In the genomic region with DNA sequence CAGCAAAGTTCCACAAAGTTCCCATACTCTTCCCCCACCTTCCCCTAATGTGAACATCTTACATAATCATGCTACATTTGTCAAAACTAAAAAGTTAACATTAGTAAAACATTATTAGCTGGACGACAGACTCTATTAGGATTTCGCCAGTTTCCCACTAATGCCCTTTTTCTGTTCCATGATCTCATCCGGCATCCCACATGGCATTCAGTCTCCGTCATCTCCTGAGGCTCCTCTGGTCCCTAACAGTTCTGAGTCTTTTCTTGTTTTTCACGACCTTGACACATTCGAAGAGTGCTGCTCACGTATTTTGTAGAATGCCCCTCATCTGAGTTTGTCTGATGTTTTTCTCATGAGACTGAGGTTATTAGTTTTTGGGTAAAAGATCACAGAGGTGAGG, we compare ENCODE assay signal across 19 cellular contexts. TPM values are rescaled to one million over a fixed set of nuclear protein-coding genes. Genes with fewer than 3 reads are reported as not detected.
DNase-seq lines count a peak whose midpoint lies in the region; ATAC-seq, FAIRE-seq and TF ChIP-seq lines count a peak whose summit lies in the region.
"Had no signal": no experiment of that assay in that cellular context is flagged by ENCODE, and none has a peak within 500 bp of the region (broad histone marks: within the 10 kb centered on the region; RNA-seq: fewer than 3 reads in every experiment).

No MANE protein-coding gene starts in this region.

- H3K4me1 ChIP-seq in BLaER1 (peaks cover 89% of the 10 kb centered on the region), astrocyte (ENCODE audit: insufficient read depth, low read length) (peaks cover 44% of the 10 kb centered on the region), mesenchymal stem cell (ENCODE audit: control insufficient read depth, insufficient read depth, low read depth, low read length) (peaks cover 30% of the 10 kb centered on the region), skeletal muscle satellite cell (ENCODE audit: control insufficient read depth, insufficient read depth, low read length) (peaks cover 83% of the 10 kb centered on the region)

- H3K79me1 ChIP-seq in mesenchymal stem cell (replicated peaks; ENCODE audit: low read length, poor library complexity, severe bottlenecking), result no peaks in the 10 kb centered on the region

- no peak for FAIRE-seq in astrocyte (lab: Jason Lieb, UNC)
- FAIRE-seq: A204.1, GM12891, GM18507, H1 had no signal

- H3K9me3 ChIP-seq in BLaER1 (no peaks in the 10 kb centered on the region), astrocyte (ENCODE audit: insufficient read depth, low read depth, low read length) (no peaks in the 10 kb centered on the region), mesenchymal stem cell (ENCODE audit: control insufficient read depth, low read length) (no peaks in the 10 kb centered on the region), skeletal muscle satellite cell (replicated peaks; ENCODE audit: low read length) (no peaks in the 10 kb centered on the region)

- H3K27me3 Mint-ChIP-seq in astrocyte (ENCODE audit: low read depth, unreplicated experiment) (peaks cover 2% of the 10 kb centered on the region), T-cell (no peaks in the 10 kb centered on the region)

- ATAC-seq in T-cell (replicated peaks in 1 of 4), result no peak
- no peak for ATAC-seq in GM19455 (IDR thresholded peaks at IDR 0.05; ENCODE audit: unreplicated experiment)

- peaks cover 7% of the 10 kb centered on the region for H4K20me1 ChIP-seq in BLaER1
- no peaks in the 10 kb centered on the region for H4K20me1 ChIP-seq in astrocyte (ENCODE audit: insufficient read depth, low read length)

- H3K79me2 ChIP-seq in astrocyte (ENCODE audit: insufficient read depth, low read length), result no peaks in the 10 kb centered on the region

- no peaks in the 10 kb centered on the region for H3K36me3 ChIP-seq in BLaER1
- H3K36me3 ChIP-seq in astrocyte (ENCODE audit: insufficient read depth, low read length), result no peaks in the 10 kb centered on the region
- H3K36me3 ChIP-seq in mesenchymal stem cell (ENCODE audit: control insufficient read depth in 1 of 2, insufficient read depth in 2 of 2, low read depth in 1 of 2, low read length in 2 of 2), result no peaks in the 10 kb centered on the region
- H3K36me3 ChIP-seq in skeletal muscle satellite cell (ENCODE audit: insufficient read depth, low read length), result no peaks in the 10 kb centered on the region

- H3K4me3 Mint-ChIP-seq in astrocyte (ENCODE audit: unreplicated experiment) (no peak overlapping the region), T-cell (no peak overlapping the region)

- H3K36me3 Mint-ChIP-seq in astrocyte (ENCODE audit: low read depth, unreplicated experiment) (no peaks in the 10 kb centered on the region), T-cell (no peaks in the 10 kb centered on the region)

- H3K23ac ChIP-seq in mesenchymal stem cell (ENCODE audit: low read length in 2 of 2), result no peak overlapping the region

- peaks cover 31% of the 10 kb centered on the region for H3K4me1 Mint-ChIP-seq in astrocyte (ENCODE audit: low read depth, unreplicated experiment)
- H3K4me1 Mint-ChIP-seq in T-cell, result peaks cover 0 to 4% (median 0%) of the 10 kb centered on the region in 3 donors

- H3K4ac ChIP-seq in mesenchymal stem cell (ENCODE audit: low read depth in 1 of 2, low read length in 2 of 2), result no peak overlapping the region

- H3K9ac ChIP-seq in BLaER1 (no peak overlapping the region), astrocyte (ENCODE audit: low read length) (peak overlapping the region; percentile 53), mesenchymal stem cell (ENCODE audit: low read length) (no peak overlapping the region), skeletal muscle satellite cell (ENCODE audit: low read depth, low read length) (peak overlapping the region; percentile 3)
- H3K9ac ChIP-seq: KMS-11 had no signal

- H3K27ac ChIP-seq in BLaER1, result no peak overlapping the region
- peak overlapping the region; percentile 60 for H3K27ac ChIP-seq in astrocyte (ENCODE audit: low read depth, low read length)
- H3K27ac ChIP-seq in mesenchymal stem cell (ENCODE audit: low read length, poor library complexity, severe bottlenecking), result no peak overlapping the region
- H3K27ac ChIP-seq: C4-2B, KMS-11 had no signal

- H3K14ac ChIP-seq in mesenchymal stem cell (ENCODE audit: low read length in 2 of 2), result no peak overlapping the region

- H3K27me3 ChIP-seq in BLaER1 (no peaks in the 10 kb centered on the region), astrocyte (ENCODE audit: insufficient read depth, low read length) (no peaks in the 10 kb centered on the region), mesenchymal stem cell (ENCODE audit: control insufficient read depth in 1 of 2, insufficient read depth in 1 of 2, low read length in 2 of 2) (no peaks in the 10 kb centered on the region), skeletal muscle satellite cell (ENCODE audit: control insufficient read depth, insufficient read depth, low read length) (no peaks in the 10 kb centered on the region)

- H3K4me2 ChIP-seq in BLaER1 (peak overlapping the region; percentile 51), astrocyte (ENCODE audit: low read length) (peak overlapping the region; percentile 37), mesenchymal stem cell (ENCODE audit: low read length, poor library complexity, severe bottlenecking) (peak overlapping the region; percentile 35), skeletal muscle satellite cell (ENCODE audit: low read length) (no peak overlapping the region)
- H3K4me2 ChIP-seq: KMS-11 had no signal

- H2BK5ac ChIP-seq in mesenchymal stem cell (ENCODE audit: low read depth, low read length, poor library complexity, severe bottlenecking), result no peak overlapping the region

- no peak overlapping the region for H2BK12ac ChIP-seq in mesenchymal stem cell (ENCODE audit: low read length in 2 of 2)

- no peak overlapping the region for H2BK15ac ChIP-seq in mesenchymal stem cell (ENCODE audit: low read depth, poor library complexity, severe bottlenecking)

- no peak overlapping the region for H2AK5ac ChIP-seq in mesenchymal stem cell (ENCODE audit: low read length, severe bottlenecking)

- H4K91ac ChIP-seq in mesenchymal stem cell (ENCODE audit: low read length), result no peak overlapping the region

- 89% methylated on average over 7 of the region's 7 CpGs for WGBS in mesenchymal stem cell

- TF ChIP-seq CTCF in astrocyte (IDR thresholded peaks at IDR 0.05; ENCODE audit: insufficient read depth, low read depth, low read length), result no peak

- DNase-seq in astrocyte (ENCODE audit: low read depth) (no peak), mesenchymal stem cell (no peak), glomerular visceral epithelial cell (ENCODE audit: extremely low spot score) (no peak), T-cell (no peak), MV-4-11 (lab: John Stamatoyannopoulos, UW) (no peak)
- DNase-seq: DMS 273 treated with DMSO at 0.1 percent for 48 hours, GF-D8, NCI-H1092, NCI-H2081 treated with DMSO at 0.1 percent for 48 hours, NCI-H510A treated with DMSO at 0.1 percent for 48 hours had no signal

- H2AFZ ChIP-seq in astrocyte (ENCODE audit: low read depth, low read length) (no peak overlapping the region), mesenchymal stem cell (ENCODE audit: low read depth, low read length) (no peak overlapping the region)

- no peaks in the 10 kb centered on the region for H3K9me3 Mint-ChIP-seq in astrocyte (ENCODE audit: unreplicated experiment)
- no peaks in the 10 kb centered on the region for H3K9me3 Mint-ChIP-seq in T-cell

- H3K27ac Mint-ChIP-seq in astrocyte (ENCODE audit: unreplicated experiment), result peak overlapping the region; percentile 22
- no peak overlapping the region for H3K27ac Mint-ChIP-seq in T-cell

- H3K4me3 ChIP-seq in BLaER1, result no peak overlapping the region
- H3K4me3 ChIP-seq in astrocyte (ENCODE audit: insufficient read depth, low read depth, low read length), result no peak overlapping the region
- H3K4me3 ChIP-seq in mesenchymal stem cell (ENCODE audit: insufficient read depth in 1 of 2, low read depth in 1 of 2, low read length in 2 of 2), result no peak overlapping the region
- no peak overlapping the region for H3K4me3 ChIP-seq in skeletal muscle satellite cell (ENCODE audit: low read length)

- no peak overlapping the region for H2BK120ac ChIP-seq in mesenchymal stem cell (ENCODE audit: low read depth, low read length)

- POLR2A ChIA-PET in T-cell (lab: Charles Lee), result no interaction called here

- no peak overlapping the region for H4K8ac ChIP-seq in mesenchymal stem cell (ENCODE audit: low read length)

- peak overlapping the region in 1 of 2 experiments; percentile 6 for H3K18ac ChIP-seq in mesenchymal stem cell (ENCODE audit: low read depth in 1 of 2, low read length in 2 of 2)

- CTCF ChIA-PET in T-cell (lab: Charles Lee), result no interaction called here

RNA-seq across cellular contexts. Expression of a gene that starts 8.8 kb away (rescaled TPM):
- total RNA-seq in astrocyte (163 and 176 TPM in 2 replicates), T-cell (100 to 1,000 TPM; 189 to 266 (median 247) TPM)
- polyA plus RNA-seq in mesenchymal stem cell (2013, experiment 1 of 2), result 112 TPM
- polyA plus RNA-seq in mesenchymal stem cell (2013, experiment 2 of 2), result 112 TPM
- total RNA-seq in skeletal muscle satellite cell (2012; rRNA removed), result 86.2 and 103 TPM in 2 replicates

Comparison
In these comparisons a context has a peak if more than half of its experiments do, and no peak if none do; other contexts are left out.
1. H3K9ac ChIP-seq: peak in astrocyte (single experiment) and skeletal muscle satellite cell (single experiment); none in BLaER1 (single experiment) and mesenchymal stem cell (single experiment).